Comparison of ENCODE assay signal across 13 cellular contexts in genomic region chr17:15510361-15510760, GRCh38. TPM values are rescaled to one million over a fixed set of nuclear protein-coding genes. Genes with fewer than 3 reads are reported as not detected.
DNase-seq lines count a peak whose midpoint lies in the region; ATAC-seq and TF ChIP-seq lines count a peak whose summit lies in the region.
"Had no signal": no experiment of that assay in that cellular context is flagged by ENCODE, and none has a peak within 500 bp of the region (broad histone marks: within the 10 kb centered on the region; RNA-seq: fewer than 3 reads in every experiment).

No MANE protein-coding gene starts in this region.

- DNase-seq in ELR (ENCODE audit: low read depth) (peak; percentile 83), RPMI7951 (ENCODE audit: low read depth) (peak; percentile 87), epithelial cell of esophagus (ENCODE audit: low read depth) (peak; percentile 68), pulmonary artery endothelial cell (ENCODE audit: low read depth, low spot score) (peak; percentile 45), SIG-M5 treated with dmso at 0.1 percent for 504 hours (lab: John Stamatoyannopoulos, UW; ENCODE audit: unreplicated experiment) (no peak)
- no peak for DNase-seq in stimulated activated CD8-positive, alpha-beta memory T cell treated with anti-CD3 and anti-CD28 coated beads, Interleukin-4, amount 100 ng/mL, for 48 hours
- DNase-seq in activated naive CD4-positive, alpha-beta T cell treated with anti-CD3 and anti-CD28 coated beads, Interleukin-2, amount 50 U/mL, for 16 hours, result no peak
- DNase-seq: activated CD4-positive, CD25-positive, alpha-beta regulatory T cell treated with anti-CD3 and anti-CD28 coated beads, Interleukin-2, amount 50 U/mL, for 72 hours; activated T-cell treated with anti-CD3 and anti-CD28 coated beads, Interleukin-2, amount 50 U/mL, for 48 hours; Caco-2; right cardiac atrium had no signal

- no peak for TF ChIP-seq CTCF in epithelial cell of esophagus (IDR thresholded peaks at IDR 0.05; ENCODE audit: insufficient read depth, low read depth, low read length, missing control alignments)

- ATAC-seq in HG02798 (IDR thresholded peaks at IDR 0.05; ENCODE audit: poor library complexity, unreplicated experiment), result no peak

- H3K4me3 ChIP-seq in epithelial cell of esophagus (ENCODE audit: low read length), result no peak overlapping the region
- H3K4me3 ChIP-seq: SK-N-MC had no signal

RNA-seq across cellular contexts. Expression of gene CDRT4, which starts 42.9 kb away (rescaled TPM):
- 0.24 and 0.49 TPM in 2 replicates for total RNA-seq in RPMI7951 (2014; rRNA removed; shearing (Covaris generic))
- 1.7 and 2.9 TPM in 2 replicates for total RNA-seq in pulmonary artery endothelial cell

RNA-seq across cellular contexts. Expression of gene TVP23C, which starts 52.9 kb away (rescaled TPM):
- 7.3 and 9.7 TPM in 2 replicates for total RNA-seq in RPMI7951 (2014; rRNA removed; shearing (Covaris generic))
- 17.7 and 20.7 TPM in 2 replicates for total RNA-seq in pulmonary artery endothelial cell

Comparison
In these comparisons a context has a peak if more than half of its experiments do, and no peak if none do; other contexts are left out.
1. DNase-seq: peak in ELR (single experiment), RPMI7951 (single experiment), epithelial cell of esophagus (single experiment) and pulmonary artery endothelial cell (single experiment); none in stimulated activated CD8-positive, alpha-beta memory T cell treated with anti-CD3 and anti-CD28 coated beads, Interleukin-4, amount 100 ng/mL, for 48 hours (single experiment), activated naive CD4-positive, alpha-beta T cell treated with anti-CD3 and anti-CD28 coated beads, Interleukin-2, amount 50 U/mL, for 16 hours (single experiment) and SIG-M5 treated with dmso at 0.1 percent for 504 hours (single experiment).